ENCODE assay signal across 24 cellular contexts in the genomic region with DNA sequence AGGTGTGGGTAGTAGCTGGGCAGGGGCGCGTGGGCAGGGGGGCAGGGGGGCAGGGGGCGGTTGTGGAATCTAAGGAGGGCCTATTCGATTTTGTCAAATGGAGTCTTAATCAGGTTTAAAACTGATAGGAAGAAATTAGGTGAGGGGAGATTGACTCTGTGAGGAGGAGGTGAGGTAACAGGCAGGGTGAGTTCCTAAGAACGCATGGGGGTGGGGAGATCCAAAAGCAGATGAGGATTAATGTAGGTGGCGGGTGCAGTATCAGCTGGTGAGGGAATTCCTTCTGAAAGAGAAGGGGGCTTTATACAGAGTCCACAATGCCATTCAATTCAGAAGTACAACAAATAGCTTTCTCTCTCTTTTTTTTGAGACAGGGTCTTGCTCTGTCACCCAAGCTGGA.
DNase-seq lines count a peak whose midpoint lies in the region; ATAC-seq, FAIRE-seq and TF ChIP-seq lines count a peak whose summit lies in the region.
"Had no signal": no experiment of that assay in that cellular context is flagged by ENCODE, and none has a peak within 500 bp of the region (broad histone marks: within the 10 kb centered on the region; RNA-seq: fewer than 3 reads in every experiment).

No MANE protein-coding gene starts in this region.

- H3K4me2 ChIP-seq in IMR-90 (ENCODE audit: low read depth, low read length): no peak overlapping the region

- POLR2A ChIA-PET in IMR-90 (lab: Charles Lee; ENCODE audit: unreplicated experiment): interaction anchor here (0.9 kb wide), 1 partner anchor 9 kb away, joined by 5 read pairs; no protein-coding TSS in a partner anchor

- H2BK5ac ChIP-seq in IMR-90 (ENCODE audit: low read depth, low read length, poor library complexity, severe bottlenecking): peak overlapping the region; percentile 80

- FAIRE-seq in small intestine (lab: Jason Lieb, UNC): no peak
- FAIRE-seq: GM18507 had no signal

- peak overlapping the region; percentile 49; the same call in 1 of the 2 replicates for H2AK5ac ChIP-seq in IMR-90 (ENCODE audit: low read depth, low read length)

- H3K4me3 ChIP-seq in IMR-90 (ENCODE audit: insufficient read depth, low read depth, low read length) (no peak overlapping the region), esophagus muscularis mucosa (no peak overlapping the region), psoas muscle (no peak overlapping the region), small intestine (ENCODE audit: low read depth in 1 of 2, low read length in 2 of 2) (no peak overlapping the region)

- no peak for TF ChIP-seq POLR2A in IMR-90 (IDR thresholded peaks at IDR 0.05; ENCODE audit: low read depth, low read length)
- no peak for TF ChIP-seq POLR2A in esophagus muscularis mucosa (IDR thresholded peaks at IDR 0.05; ENCODE audit: low read depth)

- H3K14ac ChIP-seq in IMR-90 (replicated peaks; ENCODE audit: low read depth, low read length): peak overlapping the region; percentile 48; the same call in 1 of the 2 replicates

- H4K91ac ChIP-seq in IMR-90 (ENCODE audit: insufficient read depth, low read depth, low read length): peak overlapping the region; percentile 83

- H3K27me3 ChIP-seq in IMR-90 (ENCODE audit: control insufficient read depth, insufficient read depth, low read length) (no peaks in the 10 kb centered on the region), esophagus muscularis mucosa (no peaks in the 10 kb centered on the region), psoas muscle (ENCODE audit: insufficient read depth in 3 of 3, low read length in 2 of 3) (no peaks in the 10 kb centered on the region), small intestine (ENCODE audit: control insufficient read depth in 2 of 2, insufficient read depth in 2 of 2, low read length in 2 of 2) (no peaks in the 10 kb centered on the region)
- H3K27me3 ChIP-seq: brain microvascular endothelial cell had no signal

- no peak overlapping the region for H3K56ac ChIP-seq in IMR-90 (ENCODE audit: extremely low read depth, insufficient read depth, low read length)

- H3K36me3 ChIP-seq in IMR-90 (ENCODE audit: control insufficient read depth, insufficient read depth, low read length) (peaks cover 19% of the 10 kb centered on the region), esophagus muscularis mucosa (peaks cover 0 to 12% (median 3%) of the 10 kb centered on the region in 4 donors), psoas muscle (ENCODE audit: insufficient read depth in 1 of 2, low read depth in 1 of 2) (no peaks in the 10 kb centered on the region), small intestine (ENCODE audit: control insufficient read depth in 2 of 2, insufficient read depth in 2 of 2, low read length in 2 of 2) (peaks cover 0 to 2% of the 10 kb centered on the region in 2 donors)
- H3K36me3 ChIP-seq: brain microvascular endothelial cell, WERI-Rb-1 had no signal

- peaks cover 18 to 40% of the 10 kb centered on the region in 2 donors for H3K9me3 Mint-ChIP-seq in activated naive CD4-positive, alpha-beta T cell treated with anti-CD3 and anti-CD28 coated beads, Interleukin-2, amount 50 U/mL, for 72 hours

- no peak overlapping the region for H3K23ac ChIP-seq in IMR-90 (ENCODE audit: low read depth, low read length)

- CTCF ChIA-PET in IMR-90 (lab: Yijun Ruan, JAX): interaction anchor here (0.6 kb wide), 1 partner anchor 228 kb away, joined by 7 read pairs; no protein-coding TSS in a partner anchor

- in situ Hi-C loops in IMR-90 (cut with MboI; ENCODE audit: low sequenced_read_pairs): no loop called here

- intact Hi-C loops in IMR-90 (cut with micrococcal nuclease) (no loop called here), esophagus muscularis mucosa (cut with DNase I) (no loop called here), psoas muscle (cut with DNase I) (no loop called here)

- H3K79me1 ChIP-seq in IMR-90 (ENCODE audit: low read depth in 1 of 2, low read length in 2 of 2): peaks cover 33 to 64% of the 10 kb centered on the region in 2 experiments

- TF ChIP-seq EP300 in esophagus muscularis mucosa (IDR thresholded peaks at IDR 0.05): no peak

- H3K9ac ChIP-seq in IMR-90 (ENCODE audit: low read depth, low read length): no peak overlapping the region

- H4K8ac ChIP-seq in IMR-90 (ENCODE audit: low read depth in 2 of 2, low read length in 2 of 2): peak overlapping the region; percentile 38 to 46; a peak in 1 of 4 replicates

- peaks cover 5% of the 10 kb centered on the region for H3K9me1 ChIP-seq in IMR-90 (ENCODE audit: insufficient read depth, low read length)

- peak overlapping the region; percentile 6; the same call in 1 of the 2 replicates for H2BK120ac ChIP-seq in IMR-90 (ENCODE audit: low read depth, low read length)

- TF ChIP-seq CTCF in IMR-90 (conservative IDR thresholded peaks at IDR 0.05; ENCODE audit: low read depth, low read length): no peak
- TF ChIP-seq CTCF in esophagus muscularis mucosa (IDR thresholded peaks at IDR 0.05): no peak
- no peak for TF ChIP-seq CTCF in psoas muscle (IDR thresholded peaks at IDR 0.05)

- no peak overlapping the region for H2BK20ac ChIP-seq in IMR-90 (ENCODE audit: low read depth, low read length)

- ATAC-seq in activated naive CD4-positive, alpha-beta T cell treated with anti-CD3 and anti-CD28 coated beads, Interleukin-2, amount 50 U/mL, for 72 hours: no peak
- ATAC-seq in IMR-90 (ENCODE audit: low read depth): no peak
- no peak for ATAC-seq in psoas muscle
- ATAC-seq in GM18502 (IDR thresholded peaks at IDR 0.05; ENCODE audit: poor library complexity, unreplicated experiment): no peak
- ATAC-seq: activated CD8-positive, alpha-beta memory T cell treated with anti-CD3 and anti-CD28 coated beads, Interleukin-2, amount 10 ng/mL, durations not matched to agents 7 days and 5 days; T-cell had no signal

- H2BK15ac ChIP-seq in IMR-90 (ENCODE audit: low read depth, low read length): no peak overlapping the region

- no peak overlapping the region for H2AK9ac ChIP-seq in IMR-90 (replicated peaks; ENCODE audit: low read depth, low read length, poor library complexity)

- peak overlapping the region; percentile 12; the same call in 1 of the 2 replicates for H4K5ac ChIP-seq in IMR-90 (ENCODE audit: low read depth, low read length)

- H3K4ac ChIP-seq in IMR-90 (ENCODE audit: low read depth, low read length): peak overlapping the region; percentile 38

- H3K18ac ChIP-seq in IMR-90 (ENCODE audit: low read depth, low read length): peak overlapping the region; percentile 57; the same call in 1 of the 2 replicates

- H4K20me1 ChIP-seq in IMR-90 (ENCODE audit: insufficient read depth, low read length): 0 out of 2 replicates have a peak, but pooled peaks cover 8% of the 10 kb centered on the region

- H3K27ac ChIP-seq in IMR-90 (ENCODE audit: insufficient read depth, low read length) (peak overlapping the region; percentile 40; the same call in 1 of the 2 replicates), esophagus muscularis mucosa (replicated peaks in 1 of 4) (peak overlapping the region in 3 of 4 donors; percentile 35 to 36 (median 36)), psoas muscle (peak overlapping the region; percentile 65), small intestine (ENCODE audit: low read depth in 1 of 2, low read length in 1 of 2) (no peak overlapping the region)
- H3K27ac ChIP-seq: brain microvascular endothelial cell, WERI-Rb-1 had no signal

- H3K9me3 ChIP-seq in IMR-90 (ENCODE audit: control insufficient read depth, insufficient read depth, low read length): peaks cover 13% of the 10 kb centered on the region
- H3K9me3 ChIP-seq in esophagus muscularis mucosa: peaks cover 7 to 15% (median 14%) of the 10 kb centered on the region in 4 donors
- H3K9me3 ChIP-seq in psoas muscle: peaks cover 8% of the 10 kb centered on the region
- H3K9me3 ChIP-seq in small intestine (ENCODE audit: control insufficient read depth, low read depth): peaks cover 1% of the 10 kb centered on the region

- WGBS in IMR-90 (ENCODE audit: extremely low coverage in 2 of 2, insufficient read length in 1 of 2), 2 experiments: 100% methylated on average over 1 of the region's 6 CpGs; no CpG with 5 or more reads in 1 of the 2 experiments
- 95% methylated on average over 6 of the region's 6 CpGs for WGBS in esophagus muscularis mucosa
- WGBS in psoas muscle, 3 donors: 86 to 96% (median 95%) methylated on average over 6 of the region's 6 CpGs
- WGBS in small intestine, 3 donors: 92 to 97% (median 96%) methylated on average over 6 of the region's 6 CpGs

- DNase-seq in activated naive CD4-positive, alpha-beta T cell treated with anti-CD3 and anti-CD28 coated beads, Interleukin-2, amount 50 U/mL, for 72 hours (ENCODE audit: low spot score in 2 of 2): no peak
- DNase-seq in activated naive CD4-positive, alpha-beta T cell treated with Interleukin-2 at 50 U/mL for 16 hours: no peak
- DNase-seq in IMR-90 (no peak), esophagus muscularis mucosa (ENCODE audit: extremely low spot score) (no peak), psoas muscle (no peak), small intestine (no peak), middle frontal gyrus (ENCODE audit: extremely low spot score, low spot score) (no peak)
- DNase-seq: activated CD8-positive, alpha-beta memory T cell treated with anti-CD3 and anti-CD28 coated beads, Interleukin-2, amount 10 ng/mL, durations not matched to agents 7 days and 5 days; activated naive CD4-positive, alpha-beta T cell treated with anti-CD3 and anti-CD28 coated beads for 36 hours; brain microvascular endothelial cell; DND-41; islet precursor cell; midbrain; NCI-H1694; NCI-H446; NK-92 treated with Interleukin-12 subunit alpha and Interleukin-12 subunit beta, amount 100 ng/mL, for 24 hours; occipital lobe; RPMI8226; stimulated activated CD4-positive, alpha-beta T cell treated with anti-CD3 and anti-CD28 coated beads, Interleukin-4, amount 100 ng/mL, for 1 hour; substantia nigra; T-cell; WERI-Rb-1 had no signal

- peaks cover 50 to 73% of the 10 kb centered on the region in 2 donors for H3K36me3 Mint-ChIP-seq in activated naive CD4-positive, alpha-beta T cell treated with anti-CD3 and anti-CD28 coated beads, Interleukin-2, amount 50 U/mL, for 72 hours

- peaks cover 8% of the 10 kb centered on the region for H3K4me1 ChIP-seq in IMR-90 (ENCODE audit: control insufficient read depth, insufficient read depth, low read length)
- peaks cover 16 to 36% (median 30%) of the 10 kb centered on the region in 4 donors for H3K4me1 ChIP-seq in esophagus muscularis mucosa
- peaks cover 35% of the 10 kb centered on the region for H3K4me1 ChIP-seq in psoas muscle
- H3K4me1 ChIP-seq in small intestine (ENCODE audit: control insufficient read depth in 2 of 2, insufficient read depth in 1 of 2, low read depth in 1 of 2, low read length in 1 of 2): peaks cover 2 to 4% of the 10 kb centered on the region in 2 donors

- no peak for TF ChIP-seq RAD21 in IMR-90 (IDR thresholded peaks at IDR 0.05; ENCODE audit: low read length)

- H2AFZ ChIP-seq in IMR-90 (replicated peaks; ENCODE audit: low read length, poor library complexity): no peak overlapping the region

- dilution Hi-C loops in IMR-90 (cut with HindIII; ENCODE audit: low sequenced_read_pairs, unreplicated experiment): no loop called here

- H3K27ac Mint-ChIP-seq in activated naive CD4-positive, alpha-beta T cell treated with anti-CD3 and anti-CD28 coated beads, Interleukin-2, amount 50 U/mL, for 72 hours: peak overlapping the region; percentile 31 to 75
- H3K27ac Mint-ChIP-seq: activated CD8-positive, alpha-beta memory T cell treated with anti-CD3 and anti-CD28 coated beads, Interleukin-2, amount 10 ng/mL, durations not matched to agents 7 days and 5 days had no signal

- BruUV-seq in IMR-90 (replicated peaks; lab: Mats Ljungman, UMichigan): no TSS peak

TF ChIP-seq in IMR-90, 13 proteins besides CTCF, POLR2A, EP300 and RAD21 (continues in another document):
- no peak for TF ChIP-seq MAFK (IDR thresholded peaks at IDR 0.05; ENCODE audit: low read depth, low read length)

Comparison
In these comparisons a context has a peak if more than half of its experiments do, and no peak if none do; other contexts are left out.
1. H3K27ac ChIP-seq: peak in IMR-90 (single experiment), esophagus muscularis mucosa (3 of 4) and psoas muscle (single experiment); none in small intestine (0 of 2).